ENCODE assay signal across 8 cellular contexts in genomic region chr14:61438860-61439765, GRCh38.
DNase-seq lines count a peak whose midpoint lies in the region; ATAC-seq and TF ChIP-seq lines count a peak whose summit lies in the region.

No MANE protein-coding gene starts in this region.

- H3K36me3 Mint-ChIP-seq in chondrocyte (ENCODE audit: low read depth), result peaks cover 1% of the 10 kb centered on the region

- ATAC-seq in HG02852 (IDR thresholded peaks at IDR 0.05; ENCODE audit: unreplicated experiment) (peak; percentile 64), lower lobe of right lung (peak; percentile 95), HG03469 (IDR thresholded peaks at IDR 0.05; ENCODE audit: unreplicated experiment) (no peak)

- peaks cover 37% of the 10 kb centered on the region for H3K4me1 Mint-ChIP-seq in chondrocyte (ENCODE audit: low read depth)

- H3K9me3 Mint-ChIP-seq in chondrocyte (ENCODE audit: low read depth), result no peaks in the 10 kb centered on the region

- no peaks in the 10 kb centered on the region for H3K27me3 Mint-ChIP-seq in chondrocyte (ENCODE audit: low read depth)

- peak overlapping the region; percentile 30 for H3K4me3 ChIP-seq in lower lobe of right lung
- peak overlapping the region in 1 of 4 donors; percentile 8 for H3K4me3 ChIP-seq in transverse colon

- no peak for TF ChIP-seq CTCF in GM10266 (IDR thresholded peaks at IDR 0.05; ENCODE audit: control insufficient read depth, insufficient read depth, low read depth, missing control alignments)
- TF ChIP-seq CTCF in chondrocyte (IDR thresholded peaks at IDR 0.05), result peak; percentile 18
- TF ChIP-seq CTCF in lower lobe of right lung (IDR thresholded peaks at IDR 0.05), result no peak
- TF ChIP-seq CTCF in transverse colon (IDR thresholded peaks at IDR 0.05), result no peak

- peak overlapping the region; percentile 8 for H3K4me3 Mint-ChIP-seq in chondrocyte (ENCODE audit: unreplicated experiment)

- peak overlapping the region; percentile 88 for H3K27ac Mint-ChIP-seq in chondrocyte (ENCODE audit: unreplicated experiment)

- intact Hi-C loops in lower lobe of right lung (cut with DNase I), result no loop called here
- intact Hi-C loops in transverse colon (cut with DNase I; ENCODE audit: low total_unique reads), result no loop called here

- no peaks in the 10 kb centered on the region for H3K27me3 ChIP-seq in lower lobe of right lung (ENCODE audit: low read depth)
- H3K27me3 ChIP-seq in transverse colon, result no peaks in the 10 kb centered on the region

- peak overlapping the region; percentile 77 for H3K27ac ChIP-seq in lower lobe of right lung
- peak overlapping the region; percentile 19 to 58 (median 30) for H3K27ac ChIP-seq in transverse colon

- TF ChIP-seq POLR2A in transverse colon (IDR thresholded peaks at IDR 0.05), result no peak

- WGBS in transverse colon (ENCODE audit: low coverage in 1 of 2), 2 donors, result 6 to 23% methylated on average over 6 to 12 of the region's 12 CpGs

- no peaks in the 10 kb centered on the region for H3K9me3 ChIP-seq in lower lobe of right lung
- H3K9me3 ChIP-seq in transverse colon, result no peaks in the 10 kb centered on the region

- H3K36me3 ChIP-seq in lower lobe of right lung (no peaks in the 10 kb centered on the region), transverse colon (no peaks in the 10 kb centered on the region)

- peaks cover 81% of the 10 kb centered on the region for H3K4me1 ChIP-seq in lower lobe of right lung
- H3K4me1 ChIP-seq in transverse colon, result peaks cover 4 to 32% (median 10%) of the 10 kb centered on the region in 4 donors

- in situ Hi-C loops in SK-MEL-5 (cut with HindIII; ENCODE audit: low pct_unique_long_range_greater_than_20kb, low sequenced_read_pairs), result no loop called here
- in situ Hi-C loops in transverse colon (cut with MboI; ENCODE audit: low pct_ligation_motif_present in 1 of 4, low pct_unique_long_range_greater_than_20kb in 1 of 4, low sequenced_read_pairs in 3 of 4), result loop anchor here in 1 of 4 donors (25.0 kb wide), 1 partner anchor 673 kb away; no protein-coding TSS in a partner anchor

- DNase-seq in GM10266 (ENCODE audit: extremely low spot score), result peak; percentile 62
- peak; percentile 79 for DNase-seq in SK-MEL-5 (ENCODE audit: low read depth, low spot score)
- DNase-seq in chondrocyte (ENCODE audit: low spot score), result no peak
- peak; percentile 71 for DNase-seq in lower lobe of right lung
- peak; percentile 36 for DNase-seq in transverse colon
- DNase-seq in D341Med (ENCODE audit: low spot score), result no peak

- no peak for TF ChIP-seq EP300 in transverse colon (IDR thresholded peaks at IDR 0.05; ENCODE audit: low read depth)

Comparison
In these comparisons a context has a peak if more than half of its experiments do, and no peak if none do; other contexts are left out.
1. DNase-seq: peak in GM10266 (single experiment), SK-MEL-5 (single experiment), lower lobe of right lung (single experiment) and transverse colon (single experiment); none in chondrocyte (single experiment) and D341Med (single experiment).